In genomic region chr6:5997420-5998093, GRCh38 we compare ENCODE assay signal across 1 cellular context.
TF ChIP-seq lines count a peak whose summit lies in the region.

No MANE protein-coding gene starts in this region.

TF ChIP-seq in IMR-90, 13 proteins besides CTCF, POLR2A, EP300 and RAD21 (continued from another document):
- no peak for TF ChIP-seq RFX5 (IDR thresholded peaks at IDR 0.05; ENCODE audit: low read depth, low read length)
- no peak for TF ChIP-seq ELK1 (IDR thresholded peaks at IDR 0.05; ENCODE audit: borderline replicate concordance, low read depth, low read length)
- no peak for TF ChIP-seq MAFK (IDR thresholded peaks at IDR 0.05; ENCODE audit: low read depth, low read length)
- no peak for TF ChIP-seq BHLHE40 (IDR thresholded peaks at IDR 0.05; ENCODE audit: low read depth, low read length)
- no peak for TF ChIP-seq MAZ (IDR thresholded peaks at IDR 0.05; ENCODE audit: borderline replicate concordance, low read depth, low read length)
- no peak for TF ChIP-seq FOS (IDR thresholded peaks at IDR 0.05; ENCODE audit: low read depth, low read length)
- no peak for TF ChIP-seq MXI1 (IDR thresholded peaks at IDR 0.05; ENCODE audit: borderline replicate concordance, low read depth, low read length)
- TF ChIP-seq CHD1 (IDR thresholded peaks at IDR 0.05; ENCODE audit: low read depth, low read length), result no peak
- TF ChIP-seq, protein P1, sequence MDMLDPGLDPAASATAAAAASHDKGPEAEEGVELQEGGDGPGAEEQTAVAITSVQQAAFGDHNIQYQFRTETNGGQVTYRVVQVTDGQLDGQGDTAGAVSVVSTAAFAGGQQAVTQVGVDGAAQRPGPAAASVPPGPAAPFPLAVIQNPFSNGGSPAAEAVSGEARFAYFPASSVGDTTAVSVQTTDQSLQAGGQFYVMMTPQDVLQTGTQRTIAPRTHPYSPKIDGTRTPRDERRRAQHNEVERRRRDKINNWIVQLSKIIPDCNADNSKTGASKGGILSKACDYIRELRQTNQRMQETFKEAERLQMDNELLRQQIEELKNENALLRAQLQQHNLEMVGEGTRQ (IDR thresholded peaks at IDR 0.05; ENCODE audit: low read depth, low read length), result no peak
- TF ChIP-seq RCOR1 (IDR thresholded peaks at IDR 0.05; ENCODE audit: insufficient replicate concordance, low read length), result no peak
- TF ChIP-seq SMC3 (IDR thresholded peaks at IDR 0.05; ENCODE audit: low read depth, low read length), result no peak
- TF ChIP-seq CEBPB (IDR thresholded peaks at IDR 0.05; ENCODE audit: low read depth, low read length), result no peak
TF ChIP-seq in IMR-90: peak in this region for 0.
